In genomic region chr5:1641560-1642166, GRCh38 we compare ENCODE assay signal across 1 cellular context.
TF ChIP-seq lines count a peak whose summit lies in the region.

No MANE protein-coding gene starts in this region.

TF ChIP-seq in HepG2, 621 proteins besides CTCF, POLR2A, EP300 and RAD21 (continued from another document):
- TF ChIP-seq ZNF747 (CRISPR knock-in tag; IDR thresholded peaks at IDR 0.05; ENCODE audit: borderline replicate concordance) (no peak), NFYB (CRISPR knock-in tag; IDR thresholded peaks at IDR 0.05) (no peak), DMTF1 (CRISPR knock-in tag; IDR thresholded peaks at IDR 0.05) (no peak), ZNF790 (CRISPR knock-in tag; IDR thresholded peaks at IDR 0.05; ENCODE audit: borderline replicate concordance) (no peak), SP5 (CRISPR knock-in tag; IDR thresholded peaks at IDR 0.05; ENCODE audit: borderline replicate concordance, low read depth) (peak; percentile 39; the same call in 1 of the 2 replicates), FIP1L1 (IDR thresholded peaks at IDR 0.05; ENCODE audit: borderline replicate concordance, insufficient read depth, low read depth, low read length) (no peak), GATA4 (IDR thresholded peaks at IDR 0.05; ENCODE audit: borderline replicate concordance, low read depth) (no peak), CREB1 (IDR thresholded peaks at IDR 0.05) (no peak), CREB1 (CRISPR knock-in tag; IDR thresholded peaks at IDR 0.05) (no peak; the same call in 1 of the 2 replicates), POGK (CRISPR knock-in tag; conservative IDR thresholded peaks at IDR 0.05) (no peak), DBP (CRISPR knock-in tag; IDR thresholded peaks at IDR 0.05; ENCODE audit: not compliant biosample characterization) (no peak), MBNL3 (CRISPR knock-in tag; conservative IDR thresholded peaks at IDR 0.05) (no peak), ZFP36L1 (CRISPR knock-in tag; IDR thresholded peaks at IDR 0.05) (no peak), ZNF788 (CRISPR knock-in tag; IDR thresholded peaks at IDR 0.05; ENCODE audit: borderline replicate concordance) (no peak), ARNT (IDR thresholded peaks at IDR 0.05) (no peak), MIXL1 (CRISPR knock-in tag; IDR thresholded peaks at IDR 0.05) (0 out of 2 replicates have a peak, but pooled peaks have one; percentile 32), ARHGAP35 (CRISPR knock-in tag; IDR thresholded peaks at IDR 0.05; ENCODE audit: borderline replicate concordance) (no peak), ZNF597 (CRISPR knock-in tag; IDR thresholded peaks at IDR 0.05) (no peak), ZNF639 (CRISPR knock-in tag; conservative IDR thresholded peaks at IDR 0.05) (no peak), ZNF264 (CRISPR knock-in tag; IDR thresholded peaks at IDR 0.05) (no peak), MED13 (CRISPR knock-in tag; IDR thresholded peaks at IDR 0.05) (no peak), ZNF12 (CRISPR knock-in tag; IDR thresholded peaks at IDR 0.05) (no peak), NFIC (IDR thresholded peaks at IDR 0.05; ENCODE audit: low read length) (no peak), BATF2 (CRISPR knock-in tag; IDR thresholded peaks at IDR 0.05) (no peak), HNF1A (IDR thresholded peaks at IDR 0.05; ENCODE audit: low read depth) (no peak), HNF1A (CRISPR knock-in tag; IDR thresholded peaks at IDR 0.05; ENCODE audit: borderline replicate concordance) (no peak), ZNF142 (CRISPR knock-in tag; IDR thresholded peaks at IDR 0.05) (no peak), ZNF362 (CRISPR knock-in tag; IDR thresholded peaks at IDR 0.05; ENCODE audit: borderline replicate concordance) (no peak), ZNF740 (CRISPR knock-in tag; IDR thresholded peaks at IDR 0.05) (no peak), NR2F6 (IDR thresholded peaks at IDR 0.05) (no peak), NR2F6 (CRISPR knock-in tag; IDR thresholded peaks at IDR 0.05) (0 out of 2 replicates have a peak, but pooled peaks have one; percentile 16), MXD4 (CRISPR knock-in tag; IDR thresholded peaks at IDR 0.05) (no peak), KDM3A (CRISPR knock-in tag; IDR thresholded peaks at IDR 0.05; ENCODE audit: low read depth) (0 out of 2 replicates have a peak, but pooled peaks have one; percentile 33), ZNF501 (CRISPR knock-in tag; IDR thresholded peaks at IDR 0.05) (0 out of 2 replicates have a peak, but pooled peaks have one; percentile 23), SNRNP70 (IDR thresholded peaks at IDR 0.05; ENCODE audit: low read depth, low read length) (no peak), ZNF605 (CRISPR knock-in tag; IDR thresholded peaks at IDR 0.05) (no peak)
